In the genomic region with DNA sequence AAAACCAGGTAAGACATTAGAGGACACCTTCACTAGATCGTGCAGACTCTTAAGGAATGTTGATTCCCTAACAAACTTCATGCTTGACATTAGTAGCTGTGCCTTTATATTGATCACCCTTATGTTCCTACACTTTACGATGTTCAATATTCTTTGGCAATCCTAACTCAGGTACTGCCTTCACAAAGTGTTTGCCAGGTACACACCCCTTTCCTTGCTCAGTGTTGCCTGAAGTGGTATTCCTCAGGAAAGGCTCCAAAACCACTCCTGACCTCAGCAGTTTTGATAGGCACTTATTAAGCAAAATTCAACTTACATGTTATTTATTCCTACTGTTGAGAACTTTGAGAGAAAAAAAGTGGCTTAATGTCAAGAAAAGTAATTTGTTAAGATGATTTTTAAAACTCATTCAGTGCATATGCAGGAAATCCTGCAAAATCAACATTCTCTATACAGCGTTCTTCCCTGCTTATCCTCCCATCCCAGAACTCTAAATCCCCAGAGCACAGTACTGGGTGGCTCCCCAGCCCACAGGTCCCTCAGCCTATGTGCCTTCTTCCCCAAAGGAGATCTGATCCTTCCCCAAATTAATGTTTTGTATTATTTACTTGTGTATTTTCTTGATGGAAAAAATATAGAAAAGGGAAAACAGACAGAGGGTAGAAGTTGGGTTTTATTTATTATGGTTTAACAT, we compare ENCODE assay signal across 21 cellular contexts.
"Had no signal": no experiment of that assay in that cellular context is flagged by ENCODE, and none has a peak within 500 bp of the region (broad histone marks: within the 10 kb centered on the region; RNA-seq: fewer than 3 reads in every experiment).

No MANE protein-coding gene starts in this region.

- H3K27me3 ChIP-seq: ovary, right lobe of liver, transverse colon had no signal

- H3K4me3 ChIP-seq: coronary artery, ovary, right lobe of liver, thoracic aorta, transverse colon had no signal

- H3K36me3 ChIP-seq: ovary, right lobe of liver, thoracic aorta, transverse colon had no signal

- H3K27ac ChIP-seq: coronary artery, ovary, right lobe of liver, thoracic aorta, transverse colon had no signal

- DNase-seq: dermis blood vessel endothelial cell; effector memory CD4-positive, alpha-beta T cell; erythroblast; hypothalamus; immature natural killer cell; islet precursor cell; kidney glomerular epithelial cell; natural killer cell; occipital lobe; ovary; right lobe of liver; small intestine; stimulated activated CD4-positive, alpha-beta T cell treated with anti-CD3 and anti-CD28 coated beads, Interleukin-15, amount 100 ng/mL, for 24 hours; stimulated activated CD4-positive, alpha-beta T cell treated with anti-CD3 and anti-CD28 coated beads, Interleukin-2, amount 100 ng/mL, for 48 hours; stimulated activated naive B cell treated with anti-CD40 and anti-IgM and Interleukin-4, amounts not matched to agents 10 μg/mL and 1 μg/mL and 100 μg/mL, for 72 hours; transverse colon had no signal

- ATAC-seq: natural killer cell; right lobe of liver; stimulated activated naive B cell treated with anti-CD40 and anti-IgM and Interleukin-4, amounts not matched to agents 10 μg/mL and 1 μg/mL and 100 μg/mL, for 72 hours had no signal

- FAIRE-seq: endothelial cell of umbilical vein, frontal cortex, urothelium cell line had no signal

- H3K9me3 ChIP-seq: ovary, right lobe of liver, thoracic aorta, transverse colon had no signal

- H3K4me1 ChIP-seq: right lobe of liver had no signal
